16 cellular contexts compared by ENCODE assay signal in the genomic region with DNA sequence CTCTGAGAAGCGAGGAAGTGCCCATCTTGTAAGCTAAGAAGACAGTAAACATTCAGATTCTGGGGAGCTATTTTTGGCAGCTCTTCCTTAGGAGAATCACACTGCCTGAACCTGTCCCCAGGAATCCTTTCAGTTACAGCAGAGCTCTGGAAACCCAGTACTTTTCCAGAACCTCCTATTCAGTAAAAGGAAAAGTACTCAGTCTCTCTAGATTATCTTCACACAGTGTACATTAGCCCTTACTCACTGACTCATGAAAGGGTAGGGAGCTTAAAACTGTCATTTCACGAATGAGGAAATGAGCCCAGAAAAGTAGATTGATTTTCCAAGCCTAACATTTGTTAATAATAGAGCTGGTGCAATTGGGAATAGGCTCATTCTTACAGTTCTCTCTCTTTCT. TPM values are rescaled to one million over a fixed set of nuclear protein-coding genes. Genes with fewer than 3 reads are reported as not detected.
"Had no signal": no experiment of that assay in that cellular context is flagged by ENCODE, and none has a peak within 500 bp of the region (broad histone marks: within the 10 kb centered on the region; RNA-seq: fewer than 3 reads in every experiment).

No MANE protein-coding gene starts in this region.

- H3K4me3 ChIP-seq: adrenal gland, esophagus muscularis mucosa, lung, prostate gland, right lobe of liver, stomach, thoracic aorta, upper lobe of right lung had no signal

- H3K36me3 ChIP-seq: adrenal gland, esophagus muscularis mucosa, prostate gland, right lobe of liver, stomach, thoracic aorta, upper lobe of right lung had no signal

- H3K4me1 ChIP-seq: prostate gland had no signal

- DNase-seq: activated CD4-positive, alpha-beta T cell treated with anti-CD3 and anti-CD28 coated beads for 1 hour; activated CD4-positive, alpha-beta T cell treated with anti-CD3 and anti-CD28 coated beads, Interleukin-2, amount 50 U/mL, for 48 hours; adrenal gland; glutamatergic neuron; left colon; midbrain; right lobe of liver; stomach; upper lobe of right lung had no signal

- H3K9me3 ChIP-seq: adrenal gland, prostate gland, right lobe of liver, stomach, thoracic aorta, upper lobe of right lung had no signal

- H3K27ac ChIP-seq: adrenal gland, esophagus muscularis mucosa, prostate gland, right lobe of liver, stomach, thoracic aorta, upper lobe of right lung had no signal

- FAIRE-seq: colon, endometrium had no signal

RNA-seq across cellular contexts. Expression of a gene that starts 3.9 kb away (rescaled TPM):
- total RNA-seq: myocyte had no signal
